ENCODE assay signal across 21 cellular contexts in genomic region chr7:80039255-80039884, GRCh38.
DNase-seq lines count a peak whose midpoint lies in the region; ATAC-seq and TF ChIP-seq lines count a peak whose summit lies in the region.
"Had no signal": no experiment of that assay in that cellular context is flagged by ENCODE, and none has a peak within 500 bp of the region (broad histone marks: within the 10 kb centered on the region; RNA-seq: fewer than 3 reads in every experiment).

No MANE protein-coding gene starts in this region.

- RAD21 ChIA-PET in HCT116 (lab: Charles Lee; ENCODE audit: low non-redundant PET in 1 of 2, low total read pairs in 2 of 2, uncharacterized antibody in 2 of 2, unreplicated experiment in 2 of 2), result interaction anchor here in 1 of 2 experiments (0.6 kb wide), 1 partner anchor 298 kb away, joined by 3 read pairs; no protein-coding TSS in a partner anchor

- intact Hi-C loops in HCT116 (cut with micrococcal nuclease), result no loop called here
- intact Hi-C loops in PC-9 (cut with micrococcal nuclease; ENCODE audit: unreplicated experiment), result no loop called here
- intact Hi-C loops in posterior cingulate gyrus (cut with DNase I), result no loop called here
- intact Hi-C loops in CD14-positive monocyte (cut with micrococcal nuclease), result no loop called here

- H3K4me3 Mint-ChIP-seq in CD14-positive monocyte, result no peak overlapping the region
- H3K4me3 Mint-ChIP-seq: activated CD8-positive, alpha-beta T cell treated with anti-CD3 and anti-CD28 coated beads for 36 hours; activated naive CD8-positive, alpha-beta T cell treated with anti-CD3 and anti-CD28 coated beads, Interleukin-2, amount 50 U/mL, for 24 hours; naive thymus-derived CD4-positive, alpha-beta T cell; stimulated activated naive CD8-positive, alpha-beta T cell treated with anti-CD3 and anti-CD28 coated beads, Interleukin-15, amount 100 ng/mL, for 72 hours had no signal

- H3K36me3 ChIP-seq in HCT116 (ENCODE audit: control insufficient read depth in 1 of 2, insufficient read depth in 2 of 2, low read length in 2 of 2), result no peaks in the 10 kb centered on the region
- no peaks in the 10 kb centered on the region for H3K36me3 ChIP-seq in PC-9 (ENCODE audit: low read depth)
- H3K36me3 ChIP-seq: right atrium auricular region, tibial artery had no signal

- peaks cover 0 to 2% (median 0%) of the 10 kb centered on the region in 3 donors for H3K27me3 Mint-ChIP-seq in CD14-positive monocyte (ENCODE audit: low read depth in 3 of 3)
- H3K27me3 Mint-ChIP-seq: activated CD8-positive, alpha-beta T cell treated with anti-CD3 and anti-CD28 coated beads for 36 hours; activated naive CD8-positive, alpha-beta T cell treated with anti-CD3 and anti-CD28 coated beads, Interleukin-2, amount 50 U/mL, for 24 hours; naive thymus-derived CD4-positive, alpha-beta T cell; stimulated activated naive CD8-positive, alpha-beta T cell treated with anti-CD3 and anti-CD28 coated beads, Interleukin-15, amount 100 ng/mL, for 72 hours had no signal

- H3K36me3 Mint-ChIP-seq in CD14-positive monocyte, result no peaks in the 10 kb centered on the region
- H3K36me3 Mint-ChIP-seq: naive thymus-derived CD4-positive, alpha-beta T cell had no signal

- H2AFZ ChIP-seq in HCT116 (ENCODE audit: low read depth, low read length, poor library complexity, severe bottlenecking), result peak overlapping the region; percentile 37
- H2AFZ ChIP-seq in PC-9, result 0 out of 2 replicates have a peak overlapping the region, but pooled peaks have one; percentile 34

- no peak overlapping the region for H3K27ac Mint-ChIP-seq in CD14-positive monocyte
- H3K27ac Mint-ChIP-seq: activated CD8-positive, alpha-beta T cell treated with anti-CD3 and anti-CD28 coated beads for 36 hours; activated naive CD8-positive, alpha-beta T cell treated with anti-CD3 and anti-CD28 coated beads, Interleukin-2, amount 50 U/mL, for 24 hours; naive thymus-derived CD4-positive, alpha-beta T cell; stimulated activated naive CD8-positive, alpha-beta T cell treated with anti-CD3 and anti-CD28 coated beads, Interleukin-15, amount 100 ng/mL, for 72 hours had no signal

- TF ChIP-seq CTCF in AG10803 (conservative IDR thresholded peaks at IDR 0.05; ENCODE audit: low read length) (no peak), HCT116 (IDR thresholded peaks at IDR 0.05 in 2 of 3, conservative IDR thresholded peaks at IDR 0.05 in 1 of 3; ENCODE audit: borderline replicate concordance in 1 of 3, insufficient read depth in 1 of 3, low read depth in 2 of 3, low read length in 2 of 3) (no peak), PC-9 (conservative IDR thresholded peaks at IDR 0.05) (no peak), CD14-positive monocyte (IDR thresholded peaks at IDR 0.05) (no peak)

- H3K9me2 ChIP-seq in HCT116 (ENCODE audit: insufficient read depth) (no peaks in the 10 kb centered on the region), PC-9 (ENCODE audit: insufficient read depth) (no peaks in the 10 kb centered on the region)

- no peaks in the 10 kb centered on the region for H3K27me3 ChIP-seq in HCT116 (ENCODE audit: insufficient read depth, low read length)
- no peaks in the 10 kb centered on the region for H3K27me3 ChIP-seq in PC-9 (ENCODE audit: insufficient read depth, low read depth)
- H3K27me3 ChIP-seq: right atrium auricular region, tibial artery had no signal

- no peaks in the 10 kb centered on the region for H3K4me1 ChIP-seq in HCT116 (ENCODE audit: control insufficient read depth in 1 of 2, insufficient read depth in 2 of 2, low read length in 2 of 2)
- H3K4me1 ChIP-seq in PC-9 (replicated peaks; ENCODE audit: insufficient read depth), result no peaks in the 10 kb centered on the region
- H3K4me1 ChIP-seq: right atrium auricular region, tibial artery had no signal

- H3K9me3 ChIP-seq in HCT116 (ENCODE audit: control insufficient read depth in 1 of 2, insufficient read depth in 1 of 2, low read depth in 1 of 2, low read length in 2 of 2) (no peaks in the 10 kb centered on the region), PC-9 (ENCODE audit: insufficient read depth, low read depth) (no peaks in the 10 kb centered on the region)
- H3K9me3 ChIP-seq: right atrium auricular region, tibial artery had no signal

- no peak overlapping the region for H3K9ac ChIP-seq in HCT116 (ENCODE audit: low read length)

- H3K4me3 ChIP-seq in AG10803 (ENCODE audit: low read length) (no peak overlapping the region), HCT116 (replicated peaks in 1 of 2; ENCODE audit: low read depth in 1 of 2, low read length in 2 of 2) (no peak overlapping the region), PC-9 (no peak overlapping the region)
- H3K4me3 ChIP-seq: coronary artery, right atrium auricular region, tibial artery had no signal

- no peaks in the 10 kb centered on the region for H3F3A ChIP-seq in PC-9 (ENCODE audit: insufficient read depth, low read depth)

- no peaks in the 10 kb centered on the region for H4K20me1 ChIP-seq in HCT116 (ENCODE audit: insufficient read depth)
- no peaks in the 10 kb centered on the region for H4K20me1 ChIP-seq in PC-9 (ENCODE audit: insufficient read depth)

- no peak for TF ChIP-seq POLR2A in HCT116 (IDR thresholded peaks at IDR 0.05; ENCODE audit: borderline replicate concordance, extremely low read depth, insufficient read depth, insufficient read length)

- POLR2A ChIA-PET in HCT116 (lab: Charles Lee), result no interaction called here
- POLR2A ChIA-PET in PC-9 (lab: Charles Lee; ENCODE audit: unreplicated experiment), result no interaction called here

- no peak overlapping the region for H3K27ac ChIP-seq in HCT116 (ENCODE audit: low read depth, low read length)
- H3K27ac ChIP-seq in PC-9, result no peak overlapping the region
- H3K27ac ChIP-seq: coronary artery, right atrium auricular region, tibial artery had no signal

- ATAC-seq in HCT116, result no peak
- ATAC-seq in GM19452 (IDR thresholded peaks at IDR 0.05; ENCODE audit: unreplicated experiment), result no peak
- ATAC-seq: activated CD8-positive, alpha-beta T cell treated with anti-CD3 and anti-CD28 coated beads for 36 hours; activated naive CD8-positive, alpha-beta T cell treated with anti-CD3 and anti-CD28 coated beads, Interleukin-2, amount 50 U/mL, for 24 hours; naive thymus-derived CD4-positive, alpha-beta T cell; stimulated activated naive CD8-positive, alpha-beta T cell treated with anti-CD3 and anti-CD28 coated beads, Interleukin-15, amount 100 ng/mL, for 72 hours had no signal

- no TSS peak for BruUV-seq in HCT116 (replicated peaks; lab: Mats Ljungman, UMichigan)
- no TSS peak for BruUV-seq in PC-9 (replicated peaks; lab: Mats Ljungman, UMichigan)

- CTCF ChIA-PET in HCT116 (lab: Charles Lee), result interaction anchor here (1.5 kb wide), 1 partner anchor 741 kb away, joined by 4 read pairs; no protein-coding TSS in a partner anchor
- CTCF ChIA-PET in PC-9 (lab: Charles Lee), result no interaction called here

- H3K9me3 Mint-ChIP-seq in CD14-positive monocyte, result peaks cover 0 to 8% (median 2%) of the 10 kb centered on the region in 7 donors
- H3K9me3 Mint-ChIP-seq: activated CD8-positive, alpha-beta T cell treated with anti-CD3 and anti-CD28 coated beads for 36 hours; activated naive CD8-positive, alpha-beta T cell treated with anti-CD3 and anti-CD28 coated beads, Interleukin-2, amount 50 U/mL, for 24 hours had no signal

- DNase-seq in AG10803 (ENCODE audit: low read depth) (peak; percentile 25), HCT116 (ENCODE audit: low read depth, low spot score) (no peak), PC-9 (no peak), fibroblast of gingiva (ENCODE audit: low read depth) (peak; percentile 11), posterior cingulate gyrus (no peak), CD14-positive monocyte (ENCODE audit: low spot score) (no peak)
- no peak for DNase-seq in NK-92 treated with Interleukin-12 subunit alpha and Interleukin-12 subunit beta, amount 100 ng/mL, for 24 hours (lab: John Stamatoyannopoulos, UW)
- DNase-seq: activated CD8-positive, alpha-beta T cell treated with anti-CD3 and anti-CD28 coated beads for 36 hours; activated gamma-delta T cell; activated naive CD8-positive, alpha-beta T cell treated with anti-CD3 and anti-CD28 coated beads, Interleukin-2, amount 50 U/mL, for 24 hours; GOT3; Kasumi-1; left cardiac atrium; mesendoderm; naive thymus-derived CD4-positive, alpha-beta T cell; NCI-H1092 treated with DMSO at 0.1 percent for 48 hours; stimulated activated naive CD8-positive, alpha-beta T cell treated with anti-CD3 and anti-CD28 coated beads, Interleukin-15, amount 100 ng/mL, for 72 hours; tibial artery had no signal

- no peak for TF ChIP-seq RAD21 in HCT116 (IDR thresholded peaks at IDR 0.05; ENCODE audit: low read depth)

- no peak overlapping the region for H3K4me2 ChIP-seq in HCT116 (ENCODE audit: low read length)
- H3K4me2 ChIP-seq in PC-9, result no peak overlapping the region

- H3K4me1 Mint-ChIP-seq in CD14-positive monocyte, result no peaks in the 10 kb centered on the region
- H3K4me1 Mint-ChIP-seq: activated naive CD8-positive, alpha-beta T cell treated with anti-CD3 and anti-CD28 coated beads, Interleukin-2, amount 50 U/mL, for 24 hours; naive thymus-derived CD4-positive, alpha-beta T cell; stimulated activated naive CD8-positive, alpha-beta T cell treated with anti-CD3 and anti-CD28 coated beads, Interleukin-15, amount 100 ng/mL, for 72 hours had no signal

- H3K79me2 ChIP-seq in HCT116 (ENCODE audit: insufficient read depth, low read length), result no peaks in the 10 kb centered on the region
- no peaks in the 10 kb centered on the region for H3K79me2 ChIP-seq in PC-9 (ENCODE audit: low read depth)

TF ChIP-seq in HCT116, 20 proteins besides CTCF, POLR2A, EP300 and RAD21 (continues in another document):
- TF ChIP-seq SP1 (IDR thresholded peaks at IDR 0.05; ENCODE audit: low read depth), result no peak

Comparison
In these comparisons a context has a peak if more than half of its experiments do, and no peak if none do; other contexts are left out.
1. DNase-seq: peak in AG10803 (single experiment) and fibroblast of gingiva (single experiment); none in HCT116 (single experiment), PC-9 (0 of 2), posterior cingulate gyrus (0 of 10), CD14-positive monocyte (single experiment) and NK-92 treated with Interleukin-12 subunit alpha and Interleukin-12 subunit beta, amount 100 ng/mL, for 24 hours (single experiment).